1 cellular context compared by ENCODE assay signal in genomic region chr4:69032847-69033638, GRCh38.
TF ChIP-seq lines count a peak whose summit lies in the region.

No MANE protein-coding gene starts in this region.

TF ChIP-seq in IMR-90, 13 proteins besides CTCF, POLR2A, EP300 and RAD21 (continued from another document):
- TF ChIP-seq MAZ (IDR thresholded peaks at IDR 0.05; ENCODE audit: borderline replicate concordance, low read depth, low read length) (no peak), BHLHE40 (IDR thresholded peaks at IDR 0.05; ENCODE audit: low read depth, low read length) (no peak), SMC3 (IDR thresholded peaks at IDR 0.05; ENCODE audit: low read depth, low read length) (no peak)
